1 cellular context compared by ENCODE assay signal in the genomic region with DNA sequence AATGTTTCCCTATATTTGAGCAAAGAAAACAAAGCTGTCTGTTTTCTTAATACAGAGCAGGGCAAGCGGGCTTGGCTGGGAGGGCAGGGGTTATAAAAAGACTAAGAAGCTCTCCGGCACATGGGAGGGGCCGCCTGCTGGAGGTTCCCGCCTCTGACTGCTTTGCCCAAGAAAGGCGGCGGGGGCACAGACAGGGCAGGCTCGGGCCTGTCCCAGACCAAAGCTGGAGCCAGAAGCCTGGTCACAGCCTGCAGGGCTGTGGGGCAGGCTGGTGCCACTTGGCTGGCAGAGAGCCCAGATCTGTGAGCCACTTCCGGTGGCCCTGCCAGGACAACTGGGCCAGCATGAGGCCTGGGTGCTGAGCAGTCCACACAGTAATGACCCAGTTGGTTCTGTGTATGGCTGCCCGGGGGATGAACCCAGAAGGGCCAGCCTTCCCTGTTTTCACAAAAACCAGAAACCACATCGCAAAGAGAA.
TF ChIP-seq lines count a peak whose summit lies in the region.

No MANE protein-coding gene starts in this region.

TF ChIP-seq in HepG2, 621 proteins besides CTCF, POLR2A, EP300 and RAD21 (continued from another document and continues in another):
- TF ChIP-seq GTF3A (CRISPR knock-in tag; conservative IDR thresholded peaks at IDR 0.05) (no peak; the same call in 1 of the 2 replicates), ZNF7 (CRISPR knock-in tag; IDR thresholded peaks at IDR 0.05) (no peak), ZNF878 (CRISPR knock-in tag; IDR thresholded peaks at IDR 0.05) (no peak), HMGA1 (CRISPR knock-in tag; conservative IDR thresholded peaks at IDR 0.05) (no peak), PAXIP1 (CRISPR knock-in tag; conservative IDR thresholded peaks at IDR 0.05) (no peak), ZNF446 (CRISPR knock-in tag; IDR thresholded peaks at IDR 0.05) (no peak), ZFP82 (CRISPR knock-in tag; IDR thresholded peaks at IDR 0.05; ENCODE audit: borderline replicate concordance) (no peak), IRF1 (CRISPR knock-in tag; IDR thresholded peaks at IDR 0.05; ENCODE audit: low read depth) (no peak), CEBPB (IDR thresholded peaks at IDR 0.05; ENCODE audit: borderline replicate concordance, low read depth, low read length) (no peak), ZFAT (CRISPR knock-in tag; conservative IDR thresholded peaks at IDR 0.05) (no peak), SNRNP70 (IDR thresholded peaks at IDR 0.05; ENCODE audit: low read depth, low read length) (no peak), PHB2 (IDR thresholded peaks at IDR 0.05; ENCODE audit: partially characterized antibody) (no peak), PRMT3 (CRISPR knock-in tag; IDR thresholded peaks at IDR 0.05; ENCODE audit: borderline replicate concordance, low read depth) (no peak), DR1 (CRISPR knock-in tag; IDR thresholded peaks at IDR 0.05) (no peak), MTA1 (CRISPR knock-in tag; IDR thresholded peaks at IDR 0.05; ENCODE audit: borderline replicate concordance) (peak; percentile 65; the same call in 1 of the 2 replicates), NR2F6 (IDR thresholded peaks at IDR 0.05) (no peak; the same call in 1 of the 2 replicates), NR2F6 (CRISPR knock-in tag; IDR thresholded peaks at IDR 0.05) (no peak), ZNF451 (CRISPR knock-in tag; IDR thresholded peaks at IDR 0.05) (no peak), ARID2 (CRISPR knock-in tag; IDR thresholded peaks at IDR 0.05; ENCODE audit: borderline replicate concordance) (no peak), ZBED4 (CRISPR knock-in tag; IDR thresholded peaks at IDR 0.05; ENCODE audit: borderline replicate concordance) (peak; percentile 98), ESRRA (CRISPR knock-in tag; IDR thresholded peaks at IDR 0.05; ENCODE audit: low read depth) (no peak), XBP1 (CRISPR knock-in tag; IDR thresholded peaks at IDR 0.05) (no peak), ZBTB25 (CRISPR knock-in tag; IDR thresholded peaks at IDR 0.05) (no peak), LCORL (IDR thresholded peaks at IDR 0.05) (no peak), LCORL (CRISPR knock-in tag; IDR thresholded peaks at IDR 0.05) (no peak), MIER3 (CRISPR knock-in tag; IDR thresholded peaks at IDR 0.05; ENCODE audit: borderline replicate concordance) (no peak), PTBP1 (IDR thresholded peaks at IDR 0.05; ENCODE audit: low read depth, low read length, poor library complexity, severe bottlenecking) (no peak), FOXJ3 (CRISPR knock-in tag; IDR thresholded peaks at IDR 0.05; ENCODE audit: borderline replicate concordance) (no peak), ZNF30 (CRISPR knock-in tag; IDR thresholded peaks at IDR 0.05) (0 out of 2 replicates have a peak, but pooled peaks have one; percentile 31), ARNT (IDR thresholded peaks at IDR 0.05) (no peak), ZNF558 (CRISPR knock-in tag; IDR thresholded peaks at IDR 0.05; ENCODE audit: borderline replicate concordance) (no peak), ZNF800 (CRISPR knock-in tag; IDR thresholded peaks at IDR 0.05) (no peak), PRPF4 (IDR thresholded peaks at IDR 0.05; ENCODE audit: low read depth, low read length, poor library complexity, severe bottlenecking) (no peak), ISL2 (CRISPR knock-in tag; IDR thresholded peaks at IDR 0.05) (no peak), ZNF326 (CRISPR knock-in tag; IDR thresholded peaks at IDR 0.05; ENCODE audit: borderline replicate concordance) (no peak), MLLT10 (CRISPR knock-in tag; IDR thresholded peaks at IDR 0.05) (no peak), ZNF782 (CRISPR knock-in tag; IDR thresholded peaks at IDR 0.05; ENCODE audit: borderline replicate concordance) (peak; percentile 67; the same call in 1 of the 2 replicates)
- TF ChIP-seq, protein P1, sequence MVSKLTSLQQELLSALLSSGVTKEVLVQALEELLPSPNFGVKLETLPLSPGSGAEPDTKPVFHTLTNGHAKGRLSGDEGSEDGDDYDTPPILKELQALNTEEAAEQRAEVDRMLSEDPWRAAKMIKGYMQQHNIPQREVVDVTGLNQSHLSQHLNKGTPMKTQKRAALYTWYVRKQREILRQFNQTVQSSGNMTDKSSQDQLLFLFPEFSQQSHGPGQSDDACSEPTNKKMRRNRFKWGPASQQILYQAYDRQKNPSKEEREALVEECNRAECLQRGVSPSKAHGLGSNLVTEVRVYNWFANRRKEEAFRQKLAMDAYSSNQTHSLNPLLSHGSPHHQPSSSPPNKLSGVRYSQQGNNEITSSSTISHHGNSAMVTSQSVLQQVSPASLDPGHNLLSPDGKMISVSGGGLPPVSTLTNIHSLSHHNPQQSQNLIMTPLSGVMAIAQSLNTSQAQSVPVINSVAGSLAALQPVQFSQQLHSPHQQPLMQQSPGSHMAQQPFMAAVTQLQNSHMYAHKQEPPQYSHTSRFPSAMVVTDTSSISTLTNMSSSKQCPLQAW (CRISPR knock-in tag; IDR thresholded peaks at IDR 0.05) = no peak
- TF ChIP-seq, protein P2, sequence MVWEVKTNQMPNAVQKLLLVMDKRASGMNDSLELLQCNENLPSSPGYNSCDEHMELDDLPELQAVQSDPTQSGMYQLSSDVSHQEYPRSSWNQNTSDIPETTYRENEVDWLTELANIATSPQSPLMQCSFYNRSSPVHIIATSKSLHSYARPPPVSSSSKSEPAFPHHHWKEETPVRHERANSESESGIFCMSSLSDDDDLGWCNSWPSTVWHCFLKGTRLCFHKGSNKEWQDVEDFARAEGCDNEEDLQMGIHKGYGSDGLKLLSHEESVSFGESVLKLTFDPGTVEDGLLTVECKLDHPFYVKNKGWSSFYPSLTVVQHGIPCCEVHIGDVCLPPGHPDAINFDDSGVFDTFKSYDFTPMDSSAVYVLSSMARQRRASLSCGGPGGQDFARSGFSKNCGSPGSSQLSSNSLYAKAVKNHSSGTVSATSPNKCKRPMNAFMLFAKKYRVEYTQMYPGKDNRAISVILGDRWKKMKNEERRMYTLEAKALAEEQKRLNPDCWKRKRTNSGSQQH (CRISPR knock-in tag; IDR thresholded peaks at IDR 0.05; ENCODE audit: low read depth) = no peak
- TF ChIP-seq, protein P3, sequence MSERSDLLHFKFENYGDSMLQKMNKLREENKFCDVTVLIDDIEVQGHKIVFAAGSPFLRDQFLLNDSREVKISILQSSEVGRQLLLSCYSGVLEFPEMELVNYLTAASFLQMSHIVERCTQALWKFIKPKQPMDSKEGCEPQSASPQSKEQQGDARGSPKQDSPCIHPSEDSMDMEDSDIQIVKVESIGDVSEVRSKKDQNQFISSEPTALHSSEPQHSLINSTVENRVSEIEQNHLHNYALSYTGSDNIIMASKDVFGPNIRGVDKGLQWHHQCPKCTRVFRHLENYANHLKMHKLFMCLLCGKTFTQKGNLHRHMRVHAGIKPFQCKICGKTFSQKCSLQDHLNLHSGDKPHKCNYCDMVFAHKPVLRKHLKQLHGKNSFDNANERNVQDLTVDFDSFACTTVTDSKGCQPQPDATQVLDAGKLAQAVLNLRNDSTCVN (CRISPR knock-in tag; IDR thresholded peaks at IDR 0.05; ENCODE audit: borderline replicate concordance) = no peak
- TF ChIP-seq, protein P4, sequence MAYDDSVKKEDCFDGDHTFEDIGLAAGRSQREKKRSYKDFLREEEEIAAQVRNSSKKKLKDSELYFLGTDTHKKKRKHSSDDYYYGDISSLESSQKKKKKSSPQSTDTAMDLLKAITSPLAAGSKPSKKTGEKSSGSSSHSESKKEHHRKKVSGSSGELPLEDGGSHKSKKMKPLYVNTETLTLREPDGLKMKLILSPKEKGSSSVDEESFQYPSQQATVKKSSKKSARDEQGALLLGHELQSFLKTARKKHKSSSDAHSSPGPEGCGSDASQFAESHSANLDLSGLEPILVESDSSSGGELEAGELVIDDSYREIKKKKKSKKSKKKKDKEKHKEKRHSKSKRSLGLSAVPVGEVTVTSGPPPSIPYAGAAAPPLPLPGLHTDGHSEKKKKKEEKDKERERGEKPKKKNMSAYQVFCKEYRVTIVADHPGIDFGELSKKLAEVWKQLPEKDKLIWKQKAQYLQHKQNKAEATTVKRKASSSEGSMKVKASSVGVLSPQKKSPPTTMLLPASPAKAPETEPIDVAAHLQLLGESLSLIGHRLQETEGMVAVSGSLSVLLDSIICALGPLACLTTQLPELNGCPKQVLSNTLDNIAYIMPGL (CRISPR knock-in tag; IDR thresholded peaks at IDR 0.05; ENCODE audit: borderline replicate concordance in 1 of 2, low read depth in 1 of 2) = no peak
